ENCODE assay signal across 23 cellular contexts in genomic region chr16:12709807-12710206, GRCh38.
"Had no signal": no experiment of that assay in that cellular context is flagged by ENCODE, and none has a peak within 500 bp of the region (broad histone marks: within the 10 kb centered on the region; RNA-seq: fewer than 3 reads in every experiment).

No MANE protein-coding gene starts in this region.

- DNase-seq: Kasumi-1, MM.1S, NCI-H1092 treated with DMSO at 0.1 percent for 48 hours, NCI-H1436, NCI-H187, NCI-H2029, NCI-H2081 treated with DMSO at 0.1 percent for 48 hours, NCI-H2171, NCI-H226, NCI-H446, NCI-H510A, NCI-H524 treated with DMSO at 0.1 percent for 48 hours, NCI-H69, NCI-H774, Right ventricle myocardium superior, RPMI8226, SIG-M5 had no signal

- H3K27me3 Mint-ChIP-seq: IgD-negative memory B cell had no signal

- H3K9ac ChIP-seq: KMS-11 had no signal

- H3K36me3 ChIP-seq: SJSA1 had no signal

- H3K4me3 Mint-ChIP-seq: IgD-negative memory B cell had no signal

- H3K27ac ChIP-seq: KMS-11, SJSA1, SK-N-MC had no signal

- H3K4me3 ChIP-seq: K562, SJSA1, SK-N-MC had no signal

- ATAC-seq: K562 had no signal

- H3K4me2 ChIP-seq: KMS-11 had no signal

- FAIRE-seq: K562, RCC 7860 had no signal

- H3K4me1 ChIP-seq: SJSA1 had no signal

- H3K27me3 ChIP-seq: SJSA1 had no signal

- H3K9me3 ChIP-seq: SJSA1 had no signal
